In the genomic region with DNA sequence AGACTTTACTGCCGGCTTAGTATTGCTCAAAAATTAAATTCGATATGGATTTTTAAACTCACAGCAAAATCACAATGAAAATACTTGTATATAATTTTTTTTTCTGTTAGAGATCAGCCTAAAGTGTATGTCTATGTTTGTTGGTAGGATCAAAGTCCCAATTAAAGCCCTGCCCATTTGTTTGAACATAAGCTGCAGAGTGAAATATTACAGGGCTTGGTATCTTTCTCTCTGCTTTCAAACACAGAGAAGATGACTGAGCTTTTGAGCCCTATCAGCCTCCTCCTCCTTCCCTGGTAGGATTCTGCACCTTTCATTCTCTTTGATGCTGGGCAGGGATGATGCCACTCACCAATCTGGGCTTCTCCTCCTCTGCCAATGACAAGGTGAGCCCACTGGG, we compare ENCODE assay signal across 18 cellular contexts.
"Had no signal": no experiment of that assay in that cellular context is flagged by ENCODE, and none has a peak within 500 bp of the region (broad histone marks: within the 10 kb centered on the region; RNA-seq: fewer than 3 reads in every experiment).

No MANE protein-coding gene starts in this region.

- DNase-seq: cerebellar nuclear complex; dorsolateral prefrontal cortex; effector CD4-positive, alpha-beta T cell; kidney; left ventricle myocardium inferior; lower lobe of right lung; natural killer cell; occipital lobe; pancreas; stimulated activated CD4-positive, alpha-beta T cell treated with anti-CD3 and anti-CD28 coated beads, Interleukin-2, amount 100 ng/mL, for 24 hours; stimulated activated CD4-positive, alpha-beta T cell treated with anti-CD3 and anti-CD28 coated beads, Interleukin-4, amount 100 ng/mL, for 24 hours; stimulated activated naive CD8-positive, alpha-beta T cell treated with anti-CD3 and anti-CD28 coated beads, Interleukin-15, Interleukin-2, amounts not matched to agents 100 U/mL and 50 U/mL, for 24 hours; substantia nigra; testis; tibial artery had no signal

- H3K9me3 ChIP-seq: left ventricle myocardium inferior, lower lobe of right lung, pancreas, testis, tibial artery had no signal

- H3K27me3 ChIP-seq: testis, tibial artery had no signal

- FAIRE-seq: frontal cortex had no signal

- H3K4me1 ChIP-seq: left ventricle myocardium inferior, lower lobe of right lung, pancreas, testis, tibial artery had no signal

- H3K27ac ChIP-seq: dorsolateral prefrontal cortex, left ventricle myocardium inferior, lower lobe of right lung, pancreas, testis, tibial artery had no signal

- H3K36me3 ChIP-seq: left ventricle myocardium inferior, lower lobe of right lung, pancreas, tibial artery had no signal

- ATAC-seq: lower lobe of right lung; natural killer cell; pancreas; sciatic nerve; stimulated activated effector memory CD8-positive, alpha-beta T cell treated with anti-CD3 and anti-CD28 coated beads, Interleukin-12 subunit alpha, Interleukin-12 subunit beta, amount 100 ng/mL, for 72 hours; stimulated activated naive CD8-positive, alpha-beta T cell treated with anti-CD3 and anti-CD28 coated beads, Interleukin-15, Interleukin-2, amounts not matched to agents 100 U/mL and 50 U/mL, for 24 hours had no signal

- H3K4me3 ChIP-seq: dorsolateral prefrontal cortex, left ventricle myocardium inferior, lower lobe of right lung, pancreas, testis, tibial artery had no signal
